13 cellular contexts compared by ENCODE assay signal in genomic region chr1:55868026-55868425, GRCh38.
DNase-seq lines count a peak whose midpoint lies in the region; ATAC-seq and TF ChIP-seq lines count a peak whose summit lies in the region.
"Had no signal": no experiment of that assay in that cellular context is flagged by ENCODE, and none has a peak within 500 bp of the region (broad histone marks: within the 10 kb centered on the region; RNA-seq: fewer than 3 reads in every experiment).

No MANE protein-coding gene starts in this region.

- peaks cover 7% of the 10 kb centered on the region for H3K9me3 Mint-ChIP-seq in osteocyte (ENCODE audit: unreplicated experiment)
- H3K9me3 Mint-ChIP-seq: T-helper 2 cell treated with Interferon-gamma antibody and Interleukin-4, amounts not matched to agents 5 μg/mL and 100 μg/mL, for 36 hours had no signal

- H3K27ac Mint-ChIP-seq in osteocyte (ENCODE audit: unreplicated experiment) = no peak overlapping the region
- H3K27ac Mint-ChIP-seq: activated T-helper 17 cell treated with anti-CD3 and anti-CD28 coated beads, Interleukin-2, amount 50 U/mL, for 72 hours; T-helper 2 cell treated with Interferon-gamma antibody and Interleukin-4, amounts not matched to agents 5 μg/mL and 100 μg/mL, for 36 hours had no signal

- no peak overlapping the region for H3K4me3 Mint-ChIP-seq in osteocyte (ENCODE audit: unreplicated experiment)
- H3K4me3 Mint-ChIP-seq: activated T-helper 17 cell treated with anti-CD3 and anti-CD28 coated beads, Interleukin-2, amount 50 U/mL, for 72 hours; T-helper 2 cell treated with Interferon-gamma antibody and Interleukin-4, amounts not matched to agents 5 μg/mL and 100 μg/mL, for 36 hours had no signal

- ATAC-seq in lower lobe of right lung = no peak
- ATAC-seq: activated T-helper 17 cell treated with anti-CD3 and anti-CD28 coated beads, Interleukin-2, amount 50 U/mL, for 72 hours had no signal

- H3K27me3 Mint-ChIP-seq in osteocyte (ENCODE audit: unreplicated experiment) = no peaks in the 10 kb centered on the region
- H3K27me3 Mint-ChIP-seq: activated T-helper 17 cell treated with anti-CD3 and anti-CD28 coated beads, Interleukin-2, amount 50 U/mL, for 72 hours had no signal

- no peak overlapping the region for H3K4me3 ChIP-seq in brain microvascular endothelial cell (ENCODE audit: low read depth, low read length)
- H3K4me3 ChIP-seq in ascending aorta = no peak overlapping the region
- no peak overlapping the region for H3K4me3 ChIP-seq in lower lobe of right lung

- H3K4me1 Mint-ChIP-seq in osteocyte (ENCODE audit: unreplicated experiment) = peaks cover 8% of the 10 kb centered on the region
- H3K4me1 Mint-ChIP-seq: activated T-helper 17 cell treated with anti-CD3 and anti-CD28 coated beads, Interleukin-2, amount 50 U/mL, for 72 hours had no signal

- TF ChIP-seq CTCF in brain microvascular endothelial cell (IDR thresholded peaks at IDR 0.05; ENCODE audit: low read depth, low read length, missing control alignments) (no peak), osteocyte (IDR thresholded peaks at IDR 0.05) (peak; percentile 28), ascending aorta (IDR thresholded peaks at IDR 0.05) (no peak), lower lobe of right lung (IDR thresholded peaks at IDR 0.05) (no peak)

- H3K36me3 ChIP-seq in brain microvascular endothelial cell (replicated peaks) (no peaks in the 10 kb centered on the region), ascending aorta (no peaks in the 10 kb centered on the region), lower lobe of right lung (no peaks in the 10 kb centered on the region)

- H3K4me1 ChIP-seq in ascending aorta = peaks cover 0 to 7% of the 10 kb centered on the region in 2 donors
- no peaks in the 10 kb centered on the region for H3K4me1 ChIP-seq in lower lobe of right lung

- H3K27me3 ChIP-seq in brain microvascular endothelial cell (replicated peaks) (no peaks in the 10 kb centered on the region), ascending aorta (no peaks in the 10 kb centered on the region), lower lobe of right lung (ENCODE audit: low read depth) (no peaks in the 10 kb centered on the region)

- H3K9me3 ChIP-seq in ascending aorta = no peaks in the 10 kb centered on the region
- no peaks in the 10 kb centered on the region for H3K9me3 ChIP-seq in lower lobe of right lung

- DNase-seq in G401 (ENCODE audit: low spot score) (peak; percentile 28), NCI-H2107 treated with DMSO at 0.1 percent for 48 hours (lab: John Stamatoyannopoulos, UW; ENCODE audit: unreplicated experiment) (peak; percentile 98), brain microvascular endothelial cell (peak; percentile 1), osteocyte (ENCODE audit: extremely low spot score, unreplicated experiment) (no peak), ascending aorta (ENCODE audit: low spot score in 2 of 2) (no peak), germinal center (ENCODE audit: low spot score) (no peak), lower lobe of right lung (no peak)
- DNase-seq in activated CD4-positive, alpha-beta T cell treated with anti-CD3 and anti-CD28 coated beads, Interleukin-2, amount 50 U/mL, for 1 hour = no peak
- DNase-seq: DND-41, H7, NCI-H524 treated with DMSO at 0.1 percent for 48 hours had no signal

- no peaks in the 10 kb centered on the region for H3K36me3 Mint-ChIP-seq in osteocyte (ENCODE audit: unreplicated experiment)

- in situ Hi-C loops in G401 (cut with HindIII; ENCODE audit: low sequenced_read_pairs) = no loop called here
- in situ Hi-C loops in brain microvascular endothelial cell (cut with HindIII; ENCODE audit: low pct_ligation_motif_present, low sequenced_read_pairs) = no loop called here

- intact Hi-C loops in ascending aorta (cut with DNase I) = no loop called here
- intact Hi-C loops in lower lobe of right lung (cut with DNase I) = no loop called here

- H3K27ac ChIP-seq in brain microvascular endothelial cell = no peak overlapping the region
- H3K27ac ChIP-seq in ascending aorta = peak overlapping the region in 1 of 2 donors; percentile 14
- H3K27ac ChIP-seq in lower lobe of right lung = no peak overlapping the region

Comparison
In these comparisons a context has a peak if more than half of its experiments do, and no peak if none do; other contexts are left out.
1. DNase-seq: peak in G401 (single experiment), NCI-H2107 treated with DMSO at 0.1 percent for 48 hours (single experiment) and brain microvascular endothelial cell (single experiment); none in osteocyte (single experiment), activated CD4-positive, alpha-beta T cell treated with anti-CD3 and anti-CD28 coated beads, Interleukin-2, amount 50 U/mL, for 1 hour (single experiment), ascending aorta (0 of 2), germinal center (single experiment) and lower lobe of right lung (single experiment).